In genomic region chr1:9826087-9826486, GRCh38 we compare ENCODE assay signal across 1 cellular context.
TF ChIP-seq lines count a peak whose summit lies in the region.

No MANE protein-coding gene starts in this region.

TF ChIP-seq in GM23338, 12 proteins besides CTCF, POLR2A, EP300 and RAD21 (continued from another document):
- TF ChIP-seq, protein P1, sequence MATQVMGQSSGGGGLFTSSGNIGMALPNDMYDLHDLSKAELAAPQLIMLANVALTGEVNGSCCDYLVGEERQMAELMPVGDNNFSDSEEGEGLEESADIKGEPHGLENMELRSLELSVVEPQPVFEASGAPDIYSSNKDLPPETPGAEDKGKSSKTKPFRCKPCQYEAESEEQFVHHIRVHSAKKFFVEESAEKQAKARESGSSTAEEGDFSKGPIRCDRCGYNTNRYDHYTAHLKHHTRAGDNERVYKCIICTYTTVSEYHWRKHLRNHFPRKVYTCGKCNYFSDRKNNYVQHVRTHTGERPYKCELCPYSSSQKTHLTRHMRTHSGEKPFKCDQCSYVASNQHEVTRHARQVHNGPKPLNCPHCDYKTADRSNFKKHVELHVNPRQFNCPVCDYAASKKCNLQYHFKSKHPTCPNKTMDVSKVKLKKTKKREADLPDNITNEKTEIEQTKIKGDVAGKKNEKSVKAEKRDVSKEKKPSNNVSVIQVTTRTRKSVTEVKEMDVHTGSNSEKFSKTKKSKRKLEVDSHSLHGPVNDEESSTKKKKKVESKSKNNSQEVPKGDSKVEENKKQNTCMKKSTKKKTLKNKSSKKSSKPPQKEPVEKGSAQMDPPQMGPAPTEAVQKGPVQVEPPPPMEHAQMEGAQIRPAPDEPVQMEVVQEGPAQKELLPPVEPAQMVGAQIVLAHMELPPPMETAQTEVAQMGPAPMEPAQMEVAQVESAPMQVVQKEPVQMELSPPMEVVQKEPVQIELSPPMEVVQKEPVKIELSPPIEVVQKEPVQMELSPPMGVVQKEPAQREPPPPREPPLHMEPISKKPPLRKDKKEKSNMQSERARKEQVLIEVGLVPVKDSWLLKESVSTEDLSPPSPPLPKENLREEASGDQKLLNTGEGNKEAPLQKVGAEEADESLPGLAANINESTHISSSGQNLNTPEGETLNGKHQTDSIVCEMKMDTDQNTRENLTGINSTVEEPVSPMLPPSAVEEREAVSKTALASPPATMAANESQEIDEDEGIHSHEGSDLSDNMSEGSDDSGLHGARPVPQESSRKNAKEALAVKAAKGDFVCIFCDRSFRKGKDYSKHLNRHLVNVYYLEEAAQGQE (IDR thresholded peaks at IDR 0.05; ENCODE audit: unreplicated experiment), result no peak
- TF ChIP-seq EZH2phosphoT487 (IDR thresholded peaks at IDR 0.05; ENCODE audit: unreplicated experiment), result no peak
- TF ChIP-seq EZH2 (IDR thresholded peaks at IDR 0.05; ENCODE audit: low read depth, unreplicated experiment), result no peak
- TF ChIP-seq, protein P2, sequence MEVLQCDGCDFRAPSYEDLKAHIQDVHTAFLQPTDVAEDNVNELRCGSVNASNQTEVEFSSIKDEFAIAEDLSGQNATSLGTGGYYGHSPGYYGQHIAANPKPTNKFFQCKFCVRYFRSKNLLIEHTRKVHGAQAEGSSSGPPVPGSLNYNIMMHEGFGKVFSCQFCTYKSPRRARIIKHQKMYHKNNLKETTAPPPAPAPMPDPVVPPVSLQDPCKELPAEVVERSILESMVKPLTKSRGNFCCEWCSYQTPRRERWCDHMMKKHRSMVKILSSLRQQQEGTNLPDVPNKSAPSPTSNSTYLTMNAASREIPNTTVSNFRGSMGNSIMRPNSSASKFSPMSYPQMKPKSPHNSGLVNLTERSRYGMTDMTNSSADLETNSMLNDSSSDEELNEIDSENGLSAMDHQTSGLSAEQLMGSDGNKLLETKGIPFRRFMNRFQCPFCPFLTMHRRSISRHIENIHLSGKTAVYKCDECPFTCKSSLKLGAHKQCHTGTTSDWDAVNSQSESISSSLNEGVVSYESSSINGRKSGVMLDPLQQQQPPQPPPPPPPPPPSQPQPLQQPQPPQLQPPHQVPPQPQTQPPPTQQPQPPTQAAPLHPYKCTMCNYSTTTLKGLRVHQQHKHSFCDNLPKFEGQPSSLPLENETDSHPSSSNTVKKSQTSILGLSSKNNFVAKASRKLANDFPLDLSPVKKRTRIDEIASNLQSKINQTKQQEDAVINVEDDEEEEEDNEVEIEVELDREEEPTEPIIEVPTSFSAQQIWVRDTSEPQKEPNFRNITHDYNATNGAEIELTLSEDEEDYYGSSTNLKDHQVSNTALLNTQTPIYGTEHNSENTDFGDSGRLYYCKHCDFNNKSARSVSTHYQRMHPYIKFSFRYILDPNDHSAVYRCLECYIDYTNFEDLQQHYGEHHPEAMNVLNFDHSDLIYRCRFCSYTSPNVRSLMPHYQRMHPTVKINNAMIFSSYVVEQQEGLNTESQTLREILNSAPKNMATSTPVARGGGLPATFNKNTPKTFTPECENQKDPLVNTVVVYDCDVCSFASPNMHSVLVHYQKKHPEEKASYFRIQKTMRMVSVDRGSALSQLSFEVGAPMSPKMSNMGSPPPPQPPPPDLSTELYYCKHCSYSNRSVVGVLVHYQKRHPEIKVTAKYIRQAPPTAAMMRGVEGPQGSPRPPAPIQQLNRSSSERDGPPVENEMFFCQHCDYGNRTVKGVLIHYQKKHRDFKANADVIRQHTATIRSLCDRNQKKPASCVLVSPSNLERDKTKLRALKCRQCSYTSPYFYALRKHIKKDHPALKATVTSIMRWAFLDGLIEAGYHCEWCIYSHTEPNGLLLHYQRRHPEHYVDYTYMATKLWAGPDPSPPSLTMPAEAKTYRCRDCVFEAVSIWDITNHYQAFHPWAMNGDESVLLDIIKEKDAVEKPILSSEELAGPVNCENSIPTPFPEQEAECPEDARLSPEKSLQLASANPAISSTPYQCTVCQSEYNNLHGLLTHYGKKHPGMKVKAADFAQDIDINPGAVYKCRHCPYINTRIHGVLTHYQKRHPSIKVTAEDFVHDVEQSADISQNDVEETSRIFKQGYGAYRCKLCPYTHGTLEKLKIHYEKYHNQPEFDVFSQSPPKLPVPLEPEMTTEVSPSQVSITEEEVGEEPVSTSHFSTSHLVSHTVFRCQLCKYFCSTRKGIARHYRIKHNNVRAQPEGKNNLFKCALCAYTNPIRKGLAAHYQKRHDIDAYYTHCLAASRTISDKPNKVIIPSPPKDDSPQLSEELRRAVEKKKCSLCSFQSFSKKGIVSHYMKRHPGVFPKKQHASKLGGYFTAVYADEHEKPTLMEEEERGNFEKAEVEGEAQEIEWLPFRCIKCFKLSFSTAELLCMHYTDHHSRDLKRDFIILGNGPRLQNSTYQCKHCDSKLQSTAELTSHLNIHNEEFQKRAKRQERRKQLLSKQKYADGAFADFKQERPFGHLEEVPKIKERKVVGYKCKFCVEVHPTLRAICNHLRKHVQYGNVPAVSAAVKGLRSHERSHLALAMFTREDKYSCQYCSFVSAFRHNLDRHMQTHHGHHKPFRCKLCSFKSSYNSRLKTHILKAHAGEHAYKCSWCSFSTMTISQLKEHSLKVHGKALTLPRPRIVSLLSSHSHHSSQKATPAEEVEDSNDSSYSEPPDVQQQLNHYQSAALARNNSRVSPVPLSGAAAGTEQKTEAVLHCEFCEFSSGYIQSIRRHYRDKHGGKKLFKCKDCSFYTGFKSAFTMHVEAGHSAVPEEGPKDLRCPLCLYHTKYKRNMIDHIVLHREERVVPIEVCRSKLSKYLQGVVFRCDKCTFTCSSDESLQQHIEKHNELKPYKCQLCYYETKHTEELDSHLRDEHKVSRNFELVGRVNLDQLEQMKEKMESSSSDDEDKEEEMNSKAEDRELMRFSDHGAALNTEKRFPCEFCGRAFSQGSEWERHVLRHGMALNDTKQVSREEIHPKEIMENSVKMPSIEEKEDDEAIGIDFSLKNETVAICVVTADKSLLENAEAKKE (CRISPR knock-in tag; IDR thresholded peaks at IDR 0.05), result no peak
- TF ChIP-seq STAT1 (IDR thresholded peaks at IDR 0.05; ENCODE audit: unreplicated experiment), result no peak
